In genomic region chr2:108535380-108535677, GRCh38 we compare ENCODE assay signal across 8 cellular contexts. TPM values are rescaled to one million over a fixed set of nuclear protein-coding genes. Genes with fewer than 3 reads are reported as not detected.
DNase-seq lines count a peak whose midpoint lies in the region; ATAC-seq and TF ChIP-seq lines count a peak whose summit lies in the region.

No MANE protein-coding gene starts in this region.

- H3K9ac ChIP-seq in GM23248: peak overlapping the region; percentile 96

- peak overlapping the region; percentile 87 for H3K27ac ChIP-seq in GM23248
- H3K27ac ChIP-seq in foreskin keratinocyte: peak overlapping the region; percentile 70

- H4K20me1 ChIP-seq in GM23248 (ENCODE audit: insufficient read depth): no peaks in the 10 kb centered on the region

- H3K4me1 ChIP-seq in GM23248 (ENCODE audit: insufficient read depth) (peaks cover 21% of the 10 kb centered on the region), foreskin keratinocyte (peaks cover 27% of the 10 kb centered on the region)

- H3K27me3 Mint-ChIP-seq in T-cell: no peaks in the 10 kb centered on the region

- intact Hi-C loops in posterior cingulate gyrus (cut with DNase I): loop anchor here (5.0 to 10.0 kb wide), 2 partner anchors 42 to 91 kb away; partner anchors contain the start of gene GCC2

- no peaks in the 10 kb centered on the region for H3K9me3 Mint-ChIP-seq in T-cell

- peak overlapping the region; percentile 88 to 93 (median 92) for H3K4me3 Mint-ChIP-seq in T-cell

- H3K36me3 Mint-ChIP-seq in T-cell: no peaks in the 10 kb centered on the region

- peaks cover 7% of the 10 kb centered on the region; the same call in 1 of the 2 replicates for H3F3A ChIP-seq in GM23248 (ENCODE audit: insufficient read depth)

- in situ Hi-C loops in GM23248 (cut with MboI): no loop called here

- peak overlapping the region; percentile 97 for H3K4me3 ChIP-seq in GM23248
- H3K4me3 ChIP-seq in skeletal muscle cell (ENCODE audit: low read depth, low read length): peak overlapping the region; percentile 76

- H3K27ac Mint-ChIP-seq in T-cell: no peak overlapping the region

- H2AFZ ChIP-seq in GM23248: peak overlapping the region; percentile 78

- no peak for TF ChIP-seq CTCF in foreskin keratinocyte (conservative IDR thresholded peaks at IDR 0.05)

- H3K9me2 ChIP-seq in GM23248 (ENCODE audit: insufficient read depth): no peaks in the 10 kb centered on the region

- DNase-seq in GM23248 (peak; percentile 59), T-cell (no peak), foreskin keratinocyte (no peak), skeletal muscle cell (ENCODE audit: low read depth) (no peak), NCI-H82 treated with DMSO at 0.1 percent for 48 hours (lab: John Stamatoyannopoulos, UW; ENCODE audit: unreplicated experiment) (no peak), posterior cingulate gyrus (no peak), NCI-H1092 treated with DMSO at 0.1 percent for 48 hours (lab: John Stamatoyannopoulos, UW) (no peak)
- DNase-seq in activated CD4-positive, alpha-beta T cell treated with anti-CD3 and anti-CD28 coated beads for 4 hours: no peak

- H3K4me2 ChIP-seq in GM23248 (ENCODE audit: unreplicated experiment): peak overlapping the region; percentile 94

- no peak for ATAC-seq in T-cell (replicated peaks in 1 of 4)
- ATAC-seq in foreskin keratinocyte: no peak

- WGBS in GM23248 (ENCODE audit: low coverage in 1 of 2, low lambda C conversion rate in 2 of 2, missing lambda C conversion rate in 2 of 2), 2 experiments: 1 to 2% methylated on average over 10 of the region's 10 CpGs

- peaks cover 57% of the 10 kb centered on the region for H3K79me2 ChIP-seq in GM23248 (ENCODE audit: insufficient read depth)

- H3K27me3 ChIP-seq in GM23248 (replicated peaks; ENCODE audit: insufficient read depth) (no peaks in the 10 kb centered on the region), foreskin keratinocyte (no peaks in the 10 kb centered on the region)

- CTCF ChIA-PET in T-cell (lab: Charles Lee): interaction anchor here (0.6 to 1.7 kb wide), 4 partner anchors 14 to 1953 kb away, joined by 3 to 8 read pairs (median 4); no protein-coding TSS in a partner anchor

- H3K9me3 ChIP-seq in GM23248 (ENCODE audit: low read depth): no peaks in the 10 kb centered on the region

- POLR2A ChIA-PET in T-cell (lab: Charles Lee): interaction anchor here in 1 of 2 donors (0.8 kb wide), 1 partner anchor 440 kb away, joined by 3 read pairs; no protein-coding TSS in a partner anchor

- peaks cover 31 to 40% (median 35%) of the 10 kb centered on the region in 3 donors for H3K4me1 Mint-ChIP-seq in T-cell

- H3K36me3 ChIP-seq in GM23248 (ENCODE audit: low read depth): no peaks in the 10 kb centered on the region

RNA-seq across cellular contexts. Expression of gene LIMS1, which starts 1.1 kb away (rescaled TPM):
- total RNA-seq in GM23248 (2014; rRNA removed; shearing (Covaris generic)): 122 and 131 TPM in 2 replicates
- 81.3 and 82.0 TPM in 2 replicates for polyA plus RNA-seq in GM23248 (2016; fragmentation: Nextera tagmentation; extraction: Ambion mirVana)
- 10 to 100 TPM; 55.5 to 82.8 (median 56.9) TPM for total RNA-seq in T-cell
- 46.4 and 65.6 TPM in 2 replicates for total RNA-seq in foreskin keratinocyte
- polyA plus RNA-seq in foreskin keratinocyte: 14.7 and 16.4 TPM in 2 replicates
